Comparison of ENCODE assay signal across 12 cellular contexts in the genomic region with DNA sequence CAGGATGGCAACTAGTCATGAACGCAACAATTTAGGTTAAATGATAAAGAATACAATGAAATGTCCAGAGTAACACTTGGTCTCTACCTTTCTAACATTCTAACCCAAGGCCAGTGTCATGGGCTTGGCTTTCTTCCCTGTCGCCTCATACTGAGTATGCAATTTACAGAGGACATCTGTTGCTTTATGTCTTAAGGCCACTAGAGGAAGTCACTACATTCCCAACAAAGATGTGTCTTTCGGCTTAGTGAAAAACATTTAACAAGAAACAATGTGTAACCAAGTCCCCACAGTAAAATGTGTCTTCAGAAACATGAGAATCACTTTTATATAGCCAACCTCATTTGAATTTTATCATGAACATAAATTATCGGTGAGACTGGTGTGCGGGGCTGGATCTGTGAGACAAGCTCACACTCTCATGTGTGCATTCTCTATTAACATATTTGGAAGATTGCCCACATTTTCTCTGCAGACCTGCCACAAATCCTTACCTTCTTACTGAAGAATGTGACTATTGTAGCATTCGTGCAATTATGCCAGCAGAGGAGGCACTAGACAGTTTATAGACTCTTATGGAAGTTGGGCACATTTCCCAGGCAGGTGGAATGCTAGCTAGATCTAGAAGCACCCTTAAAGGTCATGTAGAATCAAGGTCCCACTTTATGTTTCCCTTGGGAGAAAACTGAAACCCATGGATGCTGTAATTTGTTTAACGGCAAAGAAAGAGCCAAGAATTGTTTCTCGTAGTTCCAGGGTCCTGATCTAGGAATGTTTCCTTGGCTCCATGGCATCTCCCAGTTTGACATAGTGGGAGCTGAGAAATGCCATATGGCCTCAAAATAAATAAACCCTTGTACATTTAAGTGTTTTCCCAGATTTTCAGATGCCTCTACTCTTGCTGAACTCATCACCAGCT.
DNase-seq lines count a peak whose midpoint lies in the region; ATAC-seq lines count a peak whose summit lies in the region.
"Had no signal": no experiment of that assay in that cellular context is flagged by ENCODE, and none has a peak within 500 bp of the region (broad histone marks: within the 10 kb centered on the region; RNA-seq: fewer than 3 reads in every experiment).

No MANE protein-coding gene starts in this region.

- ATAC-seq in HG03521 (IDR thresholded peaks at IDR 0.05; ENCODE audit: unreplicated experiment) (no peak), GM19328 (IDR thresholded peaks at IDR 0.05; ENCODE audit: unreplicated experiment) (no peak)
- ATAC-seq: gastrocnemius medialis, natural killer cell had no signal

- peak; percentile 99 for DNase-seq in DMS79 treated with DMSO at 0.1 percent for 48 hours (lab: John Stamatoyannopoulos, UW)
- DNase-seq in NCI-H1048 (lab: John Stamatoyannopoulos, UW): peak; percentile 77
- peak; percentile 6 for DNase-seq in RPMI8226
- DNase-seq in left kidney (ENCODE audit: low read depth, low spot score): peak; percentile 24
- no peak for DNase-seq in stimulated activated CD4-positive, alpha-beta T cell treated with anti-CD3 and anti-CD28 coated beads, Interleukin-4, amount 100 ng/mL, for 1 hour
- no peak for DNase-seq in SK-N-DZ (ENCODE audit: low spot score)
- DNase-seq: activated CD4-positive, alpha-beta memory T cell treated with anti-CD3 and anti-CD28 coated beads for 36 hours; gastrocnemius medialis; natural killer cell; Peyer's patch had no signal

Comparison
In these comparisons a context has a peak if more than half of its experiments do, and no peak if none do; other contexts are left out.
1. DNase-seq: peak in DMS79 treated with DMSO at 0.1 percent for 48 hours (single experiment), NCI-H1048 (single experiment), RPMI8226 (single experiment) and left kidney (single experiment); none in stimulated activated CD4-positive, alpha-beta T cell treated with anti-CD3 and anti-CD28 coated beads, Interleukin-4, amount 100 ng/mL, for 1 hour (single experiment) and SK-N-DZ (single experiment).